In the genomic region with DNA sequence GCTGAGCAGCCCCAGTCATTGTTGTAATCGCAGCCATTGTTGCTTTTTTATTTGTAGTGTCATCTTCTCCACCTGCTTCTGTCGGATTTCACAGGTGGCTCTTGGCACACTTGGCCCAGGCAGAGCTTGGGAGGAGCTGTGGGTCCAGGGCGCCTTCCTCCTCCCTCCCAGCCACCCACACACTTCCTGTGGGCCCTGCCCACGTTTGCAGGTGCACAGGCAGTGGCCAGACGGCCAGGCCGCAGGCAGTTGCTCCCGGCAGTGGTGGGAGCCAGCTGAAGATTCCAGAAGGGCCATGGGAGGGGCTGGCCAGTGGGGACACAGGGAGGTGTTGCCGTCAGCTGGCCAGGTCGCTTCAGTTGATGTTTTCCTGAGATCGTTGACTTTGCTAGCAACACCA, we compare ENCODE assay signal across 18 cellular contexts.
DNase-seq lines count a peak whose midpoint lies in the region; ATAC-seq and TF ChIP-seq lines count a peak whose summit lies in the region.
"Had no signal": no experiment of that assay in that cellular context is flagged by ENCODE, and none has a peak within 500 bp of the region (broad histone marks: within the 10 kb centered on the region; RNA-seq: fewer than 3 reads in every experiment).

No MANE protein-coding gene starts in this region.

- no peaks in the 10 kb centered on the region for H3K36me3 ChIP-seq in mucosa of descending colon (ENCODE audit: low read depth)
- H3K36me3 ChIP-seq: heart left ventricle had no signal

- no peak for TF ChIP-seq CTCF in mucosa of descending colon (IDR thresholded peaks at IDR 0.05)

- DNase-seq in DMS153 treated with DMSO at 0.1 percent for 48 hours (lab: John Stamatoyannopoulos, UW; ENCODE audit: unreplicated experiment) (peak; percentile 74), NAMALWA (ENCODE audit: low spot score) (peak; percentile 30), SHP77 treated with DMSO at 0.1 percent for 48 hours (lab: John Stamatoyannopoulos, UW) (peak; percentile 43), mucosa of descending colon (peak in 2 of 3 donors; percentile 58 to 66)
- DNase-seq in activated T-cell treated with anti-CD3 and anti-CD28 coated beads, Interleukin-2, amount 50 U/mL, for 1 hour, result no peak
- DNase-seq in activated CD4-positive, alpha-beta T cell treated with anti-CD3 and anti-CD28 coated beads for 4 hours, result no peak
- DNase-seq: activated CD4-positive, alpha-beta T cell treated with anti-CD3 and anti-CD28 coated beads, Interleukin-2, amount 10 ng/mL, durations not matched to agents 7 days and 5 days; activated naive CD4-positive, alpha-beta T cell; activated T-cell treated with anti-CD3 and anti-CD28 coated beads for 4 hours; aorta; Calu3; heart left ventricle; mesenchymal stem cell; natural killer cell; NCI-H187; stimulated activated CD4-positive, alpha-beta T cell treated with anti-CD3 and anti-CD28 coated beads, Interleukin-4, amount 100 ng/mL, for 4 hours had no signal

- ATAC-seq in mucosa of descending colon (peak; percentile 44), GM18498 (IDR thresholded peaks at IDR 0.05; ENCODE audit: unreplicated experiment) (no peak), HG02938 (IDR thresholded peaks at IDR 0.05; ENCODE audit: unreplicated experiment) (no peak)
- ATAC-seq: heart left ventricle, natural killer cell had no signal

- intact Hi-C loops in mucosa of descending colon (cut with DNase I, micrococcal nuclease), result no loop called here

- no peak overlapping the region for H3K4me3 ChIP-seq in mucosa of descending colon
- H3K4me3 ChIP-seq: heart left ventricle had no signal

- H3K9me3 ChIP-seq in mucosa of descending colon, result no peaks in the 10 kb centered on the region
- H3K9me3 ChIP-seq: heart left ventricle had no signal

- H3K4me1 ChIP-seq in mucosa of descending colon (ENCODE audit: low read depth), result peaks cover 8% of the 10 kb centered on the region
- H3K4me1 ChIP-seq: heart left ventricle had no signal

Comparison
In these comparisons a context has a peak if more than half of its experiments do, and no peak if none do; other contexts are left out.
1. DNase-seq: peak in DMS153 treated with DMSO at 0.1 percent for 48 hours (single experiment), NAMALWA (single experiment), SHP77 treated with DMSO at 0.1 percent for 48 hours (single experiment) and mucosa of descending colon (2 of 3); none in activated T-cell treated with anti-CD3 and anti-CD28 coated beads, Interleukin-2, amount 50 U/mL, for 1 hour (single experiment) and activated CD4-positive, alpha-beta T cell treated with anti-CD3 and anti-CD28 coated beads for 4 hours (0 of 2).